Comparison of ENCODE assay signal across 2 cellular contexts in genomic region chr15:65634381-65634780, GRCh38.
TF ChIP-seq lines count a peak whose summit lies in the region.

No MANE protein-coding gene starts in this region.

TF ChIP-seq in A549, 52 proteins besides CTCF, POLR2A, EP300 and RAD21:
- no peak for TF ChIP-seq MAX (IDR thresholded peaks at IDR 0.05)
- TF ChIP-seq FOSL2 (IDR thresholded peaks at IDR 0.05) = no peak
- peak; percentile 35 for TF ChIP-seq FOSL2 (CRISPR knock-in tag; IDR thresholded peaks at IDR 0.05)

TF ChIP-seq in HEK293, 187 proteins besides CTCF, POLR2A, EP300 and RAD21:
- TF ChIP-seq ZSCAN30 (tag by site-specific recombination; IDR thresholded peaks at IDR 0.05) (no peak), PRDM1 (tag by site-specific recombination; IDR thresholded peaks at IDR 0.05) (peak; percentile 46; the same call in 1 of the 2 replicates)
